15 cellular contexts compared by ENCODE assay signal in the genomic region with DNA sequence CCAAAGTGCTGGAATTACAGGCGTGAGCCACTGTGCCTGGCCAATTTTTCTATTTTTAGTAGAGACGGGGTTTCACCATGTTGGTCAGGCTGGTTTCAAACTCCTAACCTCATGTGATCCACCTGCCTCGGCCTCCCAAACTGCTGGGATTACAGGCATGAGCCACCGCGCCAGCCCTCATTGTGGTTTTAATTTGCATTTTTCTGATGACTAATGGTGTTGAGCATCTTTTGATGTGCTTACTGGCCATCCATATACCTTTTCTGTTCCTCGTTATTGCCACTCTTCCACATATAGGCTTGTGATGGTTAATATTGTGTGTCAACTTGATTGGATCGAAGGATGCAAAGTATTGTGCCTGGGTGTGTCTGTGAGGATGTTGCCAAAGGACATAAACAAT.
"Had no signal": no experiment of that assay in that cellular context is flagged by ENCODE, and none has a peak within 500 bp of the region (broad histone marks: within the 10 kb centered on the region; RNA-seq: fewer than 3 reads in every experiment).

No MANE protein-coding gene starts in this region.

- DNase-seq: activated CD4-positive, alpha-beta T cell treated with anti-CD3 and anti-CD28 coated beads, Interleukin-2, amount 50 U/mL, for 4 hours; activated T-cell treated with anti-CD3 and anti-CD28 coated beads for 4 hours; caudate nucleus; dorsolateral prefrontal cortex; left cardiac atrium; lower lobe of right lung; nephron progenitor cell; stimulated activated naive CD8-positive, alpha-beta T cell treated with anti-CD3 and anti-CD28 coated beads, Interleukin-15, amount 100 ng/mL, for 72 hours; transverse colon had no signal

- H3K36me3 ChIP-seq: lower lobe of right lung, suprapubic skin, transverse colon, vagina had no signal

- H3K27ac Mint-ChIP-seq: activated naive CD8-positive, alpha-beta T cell; activated T-helper 1 cell treated with anti-CD3 and anti-CD28 coated beads, Interleukin-12 subunit alpha, Interleukin-12 subunit beta, Interleukin-2, Interleukin-4 antibody, amounts not matched to agents 30 ng/mL and 10 ng/mL and 1 ng/mL, durations not matched to agents 14 hours and 24 hours and 36 hours; mesothelial cell of epicardium; nephron progenitor cell; stimulated activated naive CD8-positive, alpha-beta T cell treated with anti-CD3 and anti-CD28 coated beads, Interleukin-15, amount 100 ng/mL, for 72 hours; T-helper 1 cell treated with Interleukin-12 subunit alpha and Interleukin-12 subunit beta and Interleukin-4 antibody, amounts not matched to agents 30 μg/mL and 1 μg/mL, for 36 hours had no signal

- H3K4me3 Mint-ChIP-seq: activated naive CD8-positive, alpha-beta T cell; activated T-helper 1 cell treated with anti-CD3 and anti-CD28 coated beads, Interleukin-12 subunit alpha, Interleukin-12 subunit beta, Interleukin-2, Interleukin-4 antibody, amounts not matched to agents 30 ng/mL and 10 ng/mL and 1 ng/mL, durations not matched to agents 14 hours and 24 hours and 36 hours; mesothelial cell of epicardium; nephron progenitor cell; stimulated activated naive CD8-positive, alpha-beta T cell treated with anti-CD3 and anti-CD28 coated beads, Interleukin-15, amount 100 ng/mL, for 72 hours; T-helper 1 cell treated with Interleukin-12 subunit alpha and Interleukin-12 subunit beta and Interleukin-4 antibody, amounts not matched to agents 30 μg/mL and 1 μg/mL, for 36 hours had no signal

- ATAC-seq: left cardiac atrium; lower lobe of right lung; stimulated activated naive CD8-positive, alpha-beta T cell treated with anti-CD3 and anti-CD28 coated beads, Interleukin-15, amount 100 ng/mL, for 72 hours had no signal

- H3K9me3 Mint-ChIP-seq: activated T-helper 1 cell treated with anti-CD3 and anti-CD28 coated beads, Interleukin-12 subunit alpha, Interleukin-12 subunit beta, Interleukin-2, Interleukin-4 antibody, amounts not matched to agents 30 ng/mL and 10 ng/mL and 1 ng/mL, durations not matched to agents 14 hours and 24 hours and 36 hours; mesothelial cell of epicardium; nephron progenitor cell; stimulated activated naive CD8-positive, alpha-beta T cell treated with anti-CD3 and anti-CD28 coated beads, Interleukin-15, amount 100 ng/mL, for 72 hours; T-helper 1 cell treated with Interleukin-12 subunit alpha and Interleukin-12 subunit beta and Interleukin-4 antibody, amounts not matched to agents 30 μg/mL and 1 μg/mL, for 36 hours had no signal

- H3K4me3 ChIP-seq: dorsolateral prefrontal cortex, lower lobe of right lung, suprapubic skin, transverse colon, vagina had no signal

- H3K4me1 ChIP-seq: lower lobe of right lung, suprapubic skin, transverse colon, vagina had no signal

- H3K36me3 Mint-ChIP-seq: activated naive CD8-positive, alpha-beta T cell; mesothelial cell of epicardium had no signal

- H3K27me3 Mint-ChIP-seq: activated naive CD8-positive, alpha-beta T cell had no signal

- H3K4me1 Mint-ChIP-seq: mesothelial cell of epicardium; stimulated activated naive CD8-positive, alpha-beta T cell treated with anti-CD3 and anti-CD28 coated beads, Interleukin-15, amount 100 ng/mL, for 72 hours had no signal

- H3K27me3 ChIP-seq: dorsolateral prefrontal cortex, suprapubic skin, transverse colon, vagina had no signal

- H3K9me3 ChIP-seq: lower lobe of right lung, suprapubic skin, transverse colon, vagina had no signal

- H3K27ac ChIP-seq: dorsolateral prefrontal cortex, lower lobe of right lung, suprapubic skin, transverse colon, vagina had no signal
